Comparison of ENCODE assay signal across 8 cellular contexts in genomic region chr4:40055379-40055872, GRCh38. TPM values are rescaled to one million over a fixed set of nuclear protein-coding genes. Genes with fewer than 3 reads are reported as not detected.
A peak's percentile ranks its signal among the peaks of the same experiment; 100 is the strongest.
DNase-seq lines count a peak whose midpoint lies in the region; ATAC-seq and TF ChIP-seq lines count a peak whose summit lies in the region.

No MANE protein-coding gene starts in this region.

- H3K4me2 ChIP-seq in BLaER1 treated with 17β-estradiol and CSF1 and Interleukin-3, amounts not matched to agents 10 nM and 100 nM: peak overlapping the region; percentile 81 to 99 (median 93)
- H3K4me2 ChIP-seq in HCT116 (ENCODE audit: low read length): peak overlapping the region; percentile 100

- TF ChIP-seq POLR2A in HCT116 (IDR thresholded peaks at IDR 0.05; ENCODE audit: borderline replicate concordance, extremely low read depth, insufficient read depth, insufficient read length): no peak

- POLR2A ChIA-PET in HCT116 (lab: Charles Lee): interaction anchor here (1.4 kb wide), 1 partner anchor 262 kb away, joined by 4 read pairs; no protein-coding TSS in a partner anchor

- no peak for TF ChIP-seq RAD21 in HCT116 (IDR thresholded peaks at IDR 0.05; ENCODE audit: low read depth)

- 2 to 3% methylated on average over 8 of the region's 8 CpGs for WGBS in esophagus, 2 donors

- ATAC-seq in HCT116 (no peak), GM21737 (IDR thresholded peaks at IDR 0.05; ENCODE audit: unreplicated experiment) (no peak)

- H3K9ac ChIP-seq in BLaER1 treated with 17β-estradiol and CSF1 and Interleukin-3, amounts not matched to agents 10 nM and 100 nM: peak overlapping the region; percentile 98 to 100 (median 100)
- peak overlapping the region; percentile 87 for H3K9ac ChIP-seq in HCT116 (ENCODE audit: low read length)

- DNase-seq in HCT116 (ENCODE audit: low read depth, low spot score) (no peak), retinal pigment epithelial cell (ENCODE audit: low read depth) (no peak), cortex of kidney (lab: John Stamatoyannopoulos, UW) (no peak), NCI-H345 treated with DMSO at 0.1 percent for 48 hours (lab: John Stamatoyannopoulos, UW; ENCODE audit: unreplicated experiment) (no peak)

- H3K27me3 ChIP-seq in BLaER1 treated with 17β-estradiol and CSF1 and Interleukin-3, amounts not matched to agents 10 nM and 100 nM: no peaks in the 10 kb centered on the region
- no peaks in the 10 kb centered on the region for H3K27me3 ChIP-seq in HCT116 (ENCODE audit: insufficient read depth, low read length)
- H3K27me3 ChIP-seq in esophagus (ENCODE audit: control insufficient read depth in 1 of 2, insufficient read depth in 2 of 2, low read length in 2 of 2): no peaks in the 10 kb centered on the region

- intact Hi-C loops in HCT116 (cut with micrococcal nuclease): loop anchor here (2.0 to 10.0 kb wide), 4 partner anchors 79 to 591 kb away; partner anchors contain the start of gene PDS5A

- H4K20me1 ChIP-seq in BLaER1 treated with 17β-estradiol and CSF1 and Interleukin-3, amounts not matched to agents 10 nM and 100 nM: peaks cover 0 to 23% (median 0%) of the 10 kb centered on the region in 11 experiments; a peak in 4 of 22 replicates
- H4K20me1 ChIP-seq in HCT116 (ENCODE audit: insufficient read depth): no peaks in the 10 kb centered on the region

- CTCF ChIA-PET in HCT116 (lab: Charles Lee): interaction anchor here (0.9 to 1.9 kb wide), 4 partner anchors 8 to 270 kb away, joined by 3 to 13 read pairs (median 8); no protein-coding TSS in a partner anchor

- peaks cover 25 to 38% (median 34%) of the 10 kb centered on the region in 10 experiments for H3K4me1 ChIP-seq in BLaER1 treated with 17β-estradiol and CSF1 and Interleukin-3, amounts not matched to agents 10 nM and 100 nM
- H3K4me1 ChIP-seq in HCT116 (ENCODE audit: control insufficient read depth in 1 of 2, insufficient read depth in 2 of 2, low read length in 2 of 2): peaks cover 13 to 43% of the 10 kb centered on the region in 2 experiments; a peak in 3 of 4 replicates
- peaks cover 0 to 2% of the 10 kb centered on the region in 2 donors for H3K4me1 ChIP-seq in esophagus (ENCODE audit: control insufficient read depth in 2 of 2, insufficient read depth in 2 of 2, low read length in 1 of 2)

- H3K36me3 ChIP-seq in BLaER1 treated with 17β-estradiol and CSF1 and Interleukin-3, amounts not matched to agents 10 nM and 100 nM: peaks cover 4 to 13% (median 7%) of the 10 kb centered on the region in 11 experiments; a peak in 17 of 22 replicates
- H3K36me3 ChIP-seq in HCT116 (ENCODE audit: control insufficient read depth in 1 of 2, insufficient read depth in 2 of 2, low read length in 2 of 2) (no peaks in the 10 kb centered on the region), esophagus (ENCODE audit: control insufficient read depth in 2 of 2, insufficient read depth in 2 of 2, low read length in 1 of 2) (no peaks in the 10 kb centered on the region)

- TF ChIP-seq CTCF in HCT116 (IDR thresholded peaks at IDR 0.05 in 2 of 3, conservative IDR thresholded peaks at IDR 0.05 in 1 of 3; ENCODE audit: borderline replicate concordance in 1 of 3, insufficient read depth in 1 of 3, low read depth in 2 of 3, low read length in 2 of 3) (no peak), WI38 (IDR thresholded peaks at IDR 0.05; ENCODE audit: low read depth, low read length) (no peak), retinal pigment epithelial cell (conservative IDR thresholded peaks at IDR 0.05; ENCODE audit: low read depth, low read length) (no peak)

- no peaks in the 10 kb centered on the region for H3K9me2 ChIP-seq in HCT116 (ENCODE audit: insufficient read depth)

- RAD21 ChIA-PET in HCT116 (lab: Charles Lee; ENCODE audit: low non-redundant PET in 1 of 2, low total read pairs in 2 of 2, uncharacterized antibody in 2 of 2, unreplicated experiment in 2 of 2): interaction anchor here in 1 of 2 experiments (0.9 to 1.0 kb wide), 3 partner anchors 196 to 663 kb away, joined by 3 read pairs; no protein-coding TSS in a partner anchor

- peak overlapping the region; percentile 90 for H2AFZ ChIP-seq in HCT116 (ENCODE audit: low read depth, low read length, poor library complexity, severe bottlenecking)

- TSS peak; percentile 86 for BruUV-seq in HCT116 (replicated peaks; lab: Mats Ljungman, UMichigan)

- H3K9me3 ChIP-seq in BLaER1 treated with 17β-estradiol and CSF1 and Interleukin-3, amounts not matched to agents 10 nM and 100 nM (replicated peaks in 1 of 11): no peaks in the 10 kb centered on the region
- no peaks in the 10 kb centered on the region for H3K9me3 ChIP-seq in HCT116 (ENCODE audit: control insufficient read depth in 1 of 2, insufficient read depth in 1 of 2, low read depth in 1 of 2, low read length in 2 of 2)
- H3K9me3 ChIP-seq in esophagus (ENCODE audit: control insufficient read depth in 2 of 2, insufficient read depth in 1 of 2, low read depth in 1 of 2, low read length in 1 of 2): no peaks in the 10 kb centered on the region

- H3K79me2 ChIP-seq in HCT116 (ENCODE audit: insufficient read depth, low read length): peaks cover 5% of the 10 kb centered on the region; the same call in 1 of the 2 replicates

- H3K27ac ChIP-seq in BLaER1 treated with 17β-estradiol and CSF1 and Interleukin-3, amounts not matched to agents 10 nM and 100 nM: peak overlapping the region; percentile 99 to 100 (median 100)
- H3K27ac ChIP-seq in HCT116 (ENCODE audit: low read depth, low read length): peak overlapping the region; percentile 91
- H3K27ac ChIP-seq in esophagus (ENCODE audit: low read depth in 2 of 2, low read length in 1 of 2): peak overlapping the region; percentile 99 to 100

- peak overlapping the region; percentile 68 to 96 (median 87) for H3K4me3 ChIP-seq in BLaER1 treated with 17β-estradiol and CSF1 and Interleukin-3, amounts not matched to agents 10 nM and 100 nM
- H3K4me3 ChIP-seq in HCT116 (replicated peaks in 1 of 2; ENCODE audit: low read depth in 1 of 2, low read length in 2 of 2) (peak overlapping the region; percentile 72 to 74), WI38 (ENCODE audit: low read depth, low read length) (peak overlapping the region; percentile 77), esophagus (ENCODE audit: low read depth in 1 of 2, low read length in 2 of 2) (peak overlapping the region; percentile 81 to 94), retinal pigment epithelial cell (ENCODE audit: low read length) (peak overlapping the region; percentile 77)

TF ChIP-seq in HCT116, 20 proteins besides CTCF, POLR2A, EP300 and RAD21:
- TF ChIP-seq, protein P1, sequence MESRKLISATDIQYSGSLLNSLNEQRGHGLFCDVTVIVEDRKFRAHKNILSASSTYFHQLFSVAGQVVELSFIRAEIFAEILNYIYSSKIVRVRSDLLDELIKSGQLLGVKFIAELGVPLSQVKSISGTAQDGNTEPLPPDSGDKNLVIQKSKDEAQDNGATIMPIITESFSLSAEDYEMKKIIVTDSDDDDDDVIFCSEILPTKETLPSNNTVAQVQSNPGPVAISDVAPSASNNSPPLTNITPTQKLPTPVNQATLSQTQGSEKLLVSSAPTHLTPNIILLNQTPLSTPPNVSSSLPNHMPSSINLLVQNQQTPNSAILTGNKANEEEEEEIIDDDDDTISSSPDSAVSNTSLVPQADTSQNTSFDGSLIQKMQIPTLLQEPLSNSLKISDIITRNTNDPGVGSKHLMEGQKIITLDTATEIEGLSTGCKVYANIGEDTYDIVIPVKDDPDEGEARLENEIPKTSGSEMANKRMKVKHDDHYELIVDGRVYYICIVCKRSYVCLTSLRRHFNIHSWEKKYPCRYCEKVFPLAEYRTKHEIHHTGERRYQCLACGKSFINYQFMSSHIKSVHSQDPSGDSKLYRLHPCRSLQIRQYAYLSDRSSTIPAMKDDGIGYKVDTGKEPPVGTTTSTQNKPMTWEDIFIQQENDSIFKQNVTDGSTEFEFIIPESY (IDR thresholded peaks at IDR 0.05; ENCODE audit: extremely low read depth, insufficient replicate concordance, low read length): no peak
- TF ChIP-seq TCF7L2 (IDR thresholded peaks at IDR 0.05; ENCODE audit: borderline replicate concordance, extremely low read depth, insufficient read depth, insufficient read length): no peak
- no peak for TF ChIP-seq SRF (IDR thresholded peaks at IDR 0.05; ENCODE audit: low read depth)
- TF ChIP-seq EGR1 (IDR thresholded peaks at IDR 0.05; ENCODE audit: low read depth): no peak
- no peak for TF ChIP-seq JUND (IDR thresholded peaks at IDR 0.05)
- TF ChIP-seq CEBPB (IDR thresholded peaks at IDR 0.05; ENCODE audit: low read depth): no peak

RNA-seq across cellular contexts. Expression of gene N4BP2, which starts 1.2 kb away (rescaled TPM):
- 7.0 TPM for total RNA-seq in HCT116 (2021; ENCODE audit: unreplicated experiment)
- polyA plus RNA-seq in HCT116 (2012): 1.3 and 1.6 TPM in 2 replicates
- polyA plus RNA-seq in esophagus: 1 to 10 TPM; 1.2 to 1.8 TPM
